Comparison of ENCODE assay signal across 19 cellular contexts in genomic region chr9:116064970-116065369, GRCh38.
DNase-seq lines count a peak whose midpoint lies in the region; ATAC-seq and TF ChIP-seq lines count a peak whose summit lies in the region.
"Had no signal": no experiment of that assay in that cellular context is flagged by ENCODE, and none has a peak within 500 bp of the region (broad histone marks: within the 10 kb centered on the region; RNA-seq: fewer than 3 reads in every experiment).

No MANE protein-coding gene starts in this region.

- H2BK12ac ChIP-seq in trophoblast cell (ENCODE audit: low read length), result no peak overlapping the region

- H3K9ac ChIP-seq in adipocyte (ENCODE audit: low read length) (no peak overlapping the region), trophoblast cell (ENCODE audit: low read length) (no peak overlapping the region), mammary epithelial cell (ENCODE audit: insufficient read depth, low read length) (no peak overlapping the region)
- H3K9ac ChIP-seq: BLaER1 had no signal

- TF ChIP-seq CTCF in AG09319 (IDR thresholded peaks at IDR 0.05; ENCODE audit: low read depth, low read length) (no peak), mammary epithelial cell (conservative IDR thresholded peaks at IDR 0.05 in 1 of 2, IDR thresholded peaks at IDR 0.05 in 1 of 2; ENCODE audit: extremely low read depth in 1 of 2, insufficient read depth in 1 of 2, low read depth in 1 of 2, low read length in 2 of 2) (no peak)

- H3K36me3 ChIP-seq in adipocyte (ENCODE audit: control insufficient read depth, insufficient read depth, low read length, severe bottlenecking) (no peaks in the 10 kb centered on the region), trophoblast cell (ENCODE audit: control insufficient read depth in 1 of 2, insufficient read depth in 2 of 2, low read length in 2 of 2) (no peaks in the 10 kb centered on the region), mammary epithelial cell (ENCODE audit: insufficient read depth, low read length) (no peaks in the 10 kb centered on the region)
- H3K36me3 ChIP-seq: BLaER1 had no signal

- H3K27ac ChIP-seq in trophoblast cell (ENCODE audit: low read depth, low read length), result no peak overlapping the region
- H3K27ac ChIP-seq in mammary epithelial cell (ENCODE audit: insufficient read depth, low read depth, low read length), result no peak overlapping the region
- H3K27ac ChIP-seq: 22Rv1, A549, BLaER1 had no signal

- no peak overlapping the region for H4K91ac ChIP-seq in trophoblast cell (ENCODE audit: low read depth, low read length)

- H3K9me3 ChIP-seq in adipocyte (ENCODE audit: control insufficient read depth, low read length) (no peaks in the 10 kb centered on the region), trophoblast cell (ENCODE audit: insufficient read depth, low read depth, low read length) (no peaks in the 10 kb centered on the region), mammary epithelial cell (replicated peaks; ENCODE audit: insufficient read depth, low read length) (no peaks in the 10 kb centered on the region)
- H3K9me3 ChIP-seq: BLaER1 had no signal

- H3K27me3 Mint-ChIP-seq in activated CD4-positive, alpha-beta memory T cell treated with anti-CD3 and anti-CD28 coated beads for 36 hours, result no peaks in the 10 kb centered on the region

- no peaks in the 10 kb centered on the region for H4K20me1 ChIP-seq in mammary epithelial cell (ENCODE audit: insufficient read depth, low read length)
- H4K20me1 ChIP-seq: BLaER1 had no signal

- H3K18ac ChIP-seq in trophoblast cell (ENCODE audit: low read length), result no peak overlapping the region

- no peak overlapping the region for H3K4me3 Mint-ChIP-seq in activated CD4-positive, alpha-beta memory T cell treated with anti-CD3 and anti-CD28 coated beads for 36 hours
- H3K4me3 Mint-ChIP-seq: CD14-positive monocyte; CD8-positive, alpha-beta T cell; GM23338 had no signal

- in situ Hi-C loops in mammary epithelial cell (cut with MboI; ENCODE audit: low sequenced_read_pairs in 2 of 2), result no loop called here

- H3K4ac ChIP-seq in trophoblast cell (ENCODE audit: low read depth, low read length), result no peak overlapping the region

- no peak overlapping the region for H4K12ac ChIP-seq in trophoblast cell (ENCODE audit: low read depth, low read length)

- intact Hi-C loops in mammary epithelial cell (cut with micrococcal nuclease), result no loop called here
- intact Hi-C loops in activated CD4-positive, alpha-beta memory T cell treated with anti-CD3 and anti-CD28 coated beads for 36 hours (cut with micrococcal nuclease), result no loop called here

- peaks cover 16% of the 10 kb centered on the region for H3K4me1 ChIP-seq in adipocyte (ENCODE audit: control insufficient read depth, insufficient read depth, low read length)
- H3K4me1 ChIP-seq in trophoblast cell (ENCODE audit: control insufficient read depth in 1 of 2, insufficient read depth in 2 of 2, low read length in 2 of 2), result no peaks in the 10 kb centered on the region
- H3K4me1 ChIP-seq in mammary epithelial cell (ENCODE audit: insufficient read depth, low read length), result no peaks in the 10 kb centered on the region
- H3K4me1 ChIP-seq: A549, BLaER1 had no signal

- WGBS in trophoblast cell (ENCODE audit: extremely low coverage, insufficient coverage, insufficient read length), result no CpG with 5 or more reads among the region's 3 CpGs
- WGBS in mammary epithelial cell (ENCODE audit: low coverage, missing lambda C conversion rate), result 96% methylated on average over 3 of the region's 3 CpGs

- no peaks in the 10 kb centered on the region for H3K79me1 ChIP-seq in trophoblast cell (ENCODE audit: low read length)

- no peak overlapping the region for H2BK5ac ChIP-seq in trophoblast cell (ENCODE audit: low read depth, low read length, poor library complexity)

- peaks cover 2% of the 10 kb centered on the region for H3K9me3 Mint-ChIP-seq in activated CD4-positive, alpha-beta memory T cell treated with anti-CD3 and anti-CD28 coated beads for 36 hours
- H3K9me3 Mint-ChIP-seq: GM23338 had no signal

- H3K27me3 ChIP-seq in adipocyte (replicated peaks; ENCODE audit: control insufficient read depth, insufficient read depth, low read length) (no peaks in the 10 kb centered on the region), trophoblast cell (ENCODE audit: insufficient read depth, low read length) (no peaks in the 10 kb centered on the region), mammary epithelial cell (ENCODE audit: insufficient read depth, low read length) (no peaks in the 10 kb centered on the region)
- H3K27me3 ChIP-seq: BLaER1 had no signal

- H3K23ac ChIP-seq in trophoblast cell (ENCODE audit: low read length), result no peak overlapping the region

- no TSS peak for BruUV-seq in mammary epithelial cell (replicated peaks; lab: Mats Ljungman, UMichigan)

- peak; percentile 83 for DNase-seq in AG09319 (ENCODE audit: extremely low read depth, low read depth)
- DNase-seq in adipocyte (ENCODE audit: low read depth), result peak; percentile 79
- peak; percentile 68 for DNase-seq in fibroblast of peridontal ligament (ENCODE audit: extremely low read depth)
- peak; percentile 44 to 76 for DNase-seq in trophoblast cell
- DNase-seq in mammary epithelial cell, result no peak
- no peak for DNase-seq in activated CD4-positive, alpha-beta memory T cell treated with anti-CD3 and anti-CD28 coated beads for 36 hours
- DNase-seq: CD8-positive, alpha-beta T cell; COR-L47; DMS 273 treated with DMSO at 0.1 percent for 48 hours; DMS53; DND-41; HCEC 1CT had no signal

- CTCF ChIA-PET in mammary epithelial cell (lab: Charles Lee; ENCODE audit: low non-redundant PET), result no interaction called here
- CTCF ChIA-PET in activated CD4-positive, alpha-beta memory T cell treated with anti-CD3 and anti-CD28 coated beads for 36 hours (lab: Charles Lee), result no interaction called here

- H3K4me1 Mint-ChIP-seq in activated CD4-positive, alpha-beta memory T cell treated with anti-CD3 and anti-CD28 coated beads for 36 hours (ENCODE audit: low read depth), result no peaks in the 10 kb centered on the region
- H3K4me1 Mint-ChIP-seq: CD14-positive monocyte, GM23338 had no signal

- POLR2A ChIA-PET in activated CD4-positive, alpha-beta memory T cell treated with anti-CD3 and anti-CD28 coated beads for 36 hours (lab: Charles Lee), result no interaction called here

- H3K36me3 Mint-ChIP-seq in activated CD4-positive, alpha-beta memory T cell treated with anti-CD3 and anti-CD28 coated beads for 36 hours, result no peaks in the 10 kb centered on the region
- H3K36me3 Mint-ChIP-seq: CD14-positive monocyte; CD8-positive, alpha-beta T cell had no signal

- no peak overlapping the region for H2AK5ac ChIP-seq in trophoblast cell (ENCODE audit: low read length)

- dilution Hi-C loops in mammary epithelial cell (cut with HindIII; ENCODE audit: low sequenced_read_pairs), result no loop called here

- no peak overlapping the region for H3K4me3 ChIP-seq in adipocyte (ENCODE audit: low read length)
- no peak overlapping the region for H3K4me3 ChIP-seq in trophoblast cell (ENCODE audit: low read depth, low read length)
- no peak overlapping the region for H3K4me3 ChIP-seq in mammary epithelial cell (replicated peaks in 1 of 3; ENCODE audit: insufficient read depth in 1 of 3, low read depth in 2 of 3, low read length in 3 of 3)
- H3K4me3 ChIP-seq: A549, BLaER1, GM23338, K562 had no signal

- H3K14ac ChIP-seq in trophoblast cell (ENCODE audit: low read length), result no peak overlapping the region

- no peak overlapping the region for H2AFZ ChIP-seq in trophoblast cell (ENCODE audit: insufficient read depth, low read length, poor library complexity)
- no peak overlapping the region for H2AFZ ChIP-seq in mammary epithelial cell (ENCODE audit: low read depth, low read length)
- H2AFZ ChIP-seq: GM23338 had no signal

- H3K27ac Mint-ChIP-seq in activated CD4-positive, alpha-beta memory T cell treated with anti-CD3 and anti-CD28 coated beads for 36 hours, result no peak overlapping the region
- H3K27ac Mint-ChIP-seq: CD14-positive monocyte; CD8-positive, alpha-beta T cell; GM23338 had no signal

- ATAC-seq in GM21825 (IDR thresholded peaks at IDR 0.05; ENCODE audit: unreplicated experiment), result no peak
- ATAC-seq: A549; CD8-positive, alpha-beta T cell; GM23338; K562 had no signal

- H3K79me2 ChIP-seq in trophoblast cell (ENCODE audit: control insufficient read depth, insufficient read depth, low read length, poor library complexity), result no peaks in the 10 kb centered on the region
- no peaks in the 10 kb centered on the region for H3K79me2 ChIP-seq in mammary epithelial cell (ENCODE audit: insufficient read depth, low read length)

- no peak overlapping the region for H4K8ac ChIP-seq in trophoblast cell (ENCODE audit: low read depth, low read length)

- H3K4me2 ChIP-seq in trophoblast cell (ENCODE audit: low read length), result no peak overlapping the region
- H3K4me2 ChIP-seq in mammary epithelial cell (ENCODE audit: insufficient read depth, low read depth, low read length), result no peak overlapping the region
- H3K4me2 ChIP-seq: A549, BLaER1, GM23338 had no signal

- H2BK120ac ChIP-seq in trophoblast cell (ENCODE audit: insufficient read depth, low read length, poor library complexity), result no peak overlapping the region

Comparison
In these comparisons a context has a peak if more than half of its experiments do, and no peak if none do; other contexts are left out.
1. DNase-seq: peak in AG09319 (single experiment), adipocyte (single experiment), fibroblast of peridontal ligament (single experiment) and trophoblast cell (2 of 2); none in mammary epithelial cell (single experiment) and activated CD4-positive, alpha-beta memory T cell treated with anti-CD3 and anti-CD28 coated beads for 36 hours (single experiment).